9 cellular contexts compared by ENCODE assay signal in the genomic region with DNA sequence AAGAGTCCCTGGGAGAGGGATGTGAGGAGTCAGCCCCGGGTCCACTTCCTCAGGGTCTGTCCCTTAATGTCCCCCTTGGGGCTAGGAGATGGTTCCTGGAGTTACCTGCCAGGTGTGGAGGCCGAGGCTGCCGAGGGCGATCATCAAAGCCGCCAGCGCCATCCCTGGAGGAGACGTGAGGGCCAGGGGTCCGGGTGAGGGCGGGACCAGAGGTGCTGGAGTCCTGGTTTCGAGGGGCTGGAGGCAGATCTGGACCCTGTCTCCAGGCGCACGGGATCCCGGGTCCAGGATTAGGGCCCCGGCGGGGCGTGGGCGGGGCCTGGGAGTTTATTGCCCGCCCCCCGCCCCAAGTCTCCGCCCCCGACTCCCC. TPM values are rescaled to one million over a fixed set of nuclear protein-coding genes. Genes with fewer than 3 reads are reported as not detected.
DNase-seq lines count a peak whose midpoint lies in the region; ATAC-seq, FAIRE-seq and TF ChIP-seq lines count a peak whose summit lies in the region.
"Had no signal": no experiment of that assay in that cellular context is flagged by ENCODE, and none has a peak within 500 bp of the region (broad histone marks: within the 10 kb centered on the region; RNA-seq: fewer than 3 reads in every experiment).

A gene with protein sequence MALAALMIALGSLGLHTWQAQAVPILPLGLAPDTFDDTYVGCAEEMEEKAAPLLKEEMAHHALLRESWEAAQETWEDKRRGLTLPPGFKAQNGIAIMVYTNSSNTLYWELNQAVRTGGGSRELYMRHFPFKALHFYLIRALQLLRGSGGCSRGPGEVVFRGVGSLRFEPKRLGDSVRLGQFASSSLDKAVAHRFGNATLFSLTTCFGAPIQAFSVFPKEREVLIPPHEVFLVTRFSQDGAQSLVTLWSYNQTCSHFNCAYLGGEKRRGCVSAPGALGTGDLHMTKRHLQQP (minus strand): TSS at position 292 of the 370 bp plus-strand sequence. CDS start 130 bp downstream, at position 162.

- TF ChIP-seq CTCF in bronchial epithelial cell (IDR thresholded peaks at IDR 0.05; ENCODE audit: insufficient read depth, low read length, severe bottlenecking), result no peak
- TF ChIP-seq CTCF in transverse colon (IDR thresholded peaks at IDR 0.05), result no peak

- H3K36me3 ChIP-seq in bronchial epithelial cell (ENCODE audit: control insufficient read depth, insufficient read depth, low read length) (no peaks in the 10 kb centered on the region), mesodermal cell (ENCODE audit: control insufficient read depth, insufficient read depth, low read length) (no peaks in the 10 kb centered on the region), transverse colon (no peaks in the 10 kb centered on the region)

- in situ Hi-C loops in transverse colon (cut with MboI; ENCODE audit: low pct_ligation_motif_present in 1 of 4, low pct_unique_long_range_greater_than_20kb in 1 of 4, low sequenced_read_pairs in 3 of 4), result no loop called here

- DNase-seq in activated T-cell treated with anti-CD3 and anti-CD28 coated beads, Interleukin-2, amount 50 U/mL, for 1 hour, result peak; percentile 21
- DNase-seq in activated T-cell treated with anti-CD3 and anti-CD28 coated beads, Interleukin-2, amount 50 U/mL, for 48 hours, result no peak
- DNase-seq in bronchial epithelial cell (ENCODE audit: low read depth), result no peak
- DNase-seq in transverse colon, result no peak
- DNase-seq in midbrain (lab: John Stamatoyannopoulos, UW), result no peak

- no peak for TF ChIP-seq POLR2A in transverse colon (IDR thresholded peaks at IDR 0.05)

- H3K9me3 ChIP-seq in mesodermal cell (ENCODE audit: control insufficient read depth, low read length) (peaks cover 10% of the 10 kb centered on the region), transverse colon (no peaks in the 10 kb centered on the region)

- WGBS in mesodermal cell (ENCODE audit: insufficient coverage in 2 of 2), 2 experiments, result 19% methylated on average over 15 of the region's 21 CpGs; no CpG with 5 or more reads in 1 of the 2 experiments
- WGBS in transverse colon (ENCODE audit: low coverage in 1 of 2), 2 donors, result 17% methylated on average over 21 of the region's 21 CpGs; no CpG with 5 or more reads in 1 of the 2 donors

- H3K4me3 ChIP-seq in bronchial epithelial cell (ENCODE audit: low read depth, low read length) (peak within 1 kb of the TSS; percentile 40), mesodermal cell (ENCODE audit: extremely low read depth, insufficient read depth, low read length, poor library complexity, severe bottlenecking) (peak within 1 kb of the TSS; percentile 47), transverse colon (peak within 1 kb of the TSS; percentile 13 to 65 (median 32))

- H3K4me1 ChIP-seq in mesodermal cell (ENCODE audit: control insufficient read depth, insufficient read depth, low read length, poor library complexity, severe bottlenecking), result no peaks in the 10 kb centered on the region
- H3K4me1 ChIP-seq in transverse colon, result peaks cover 0 to 28% (median 17%) of the 10 kb centered on the region in 4 donors

- intact Hi-C loops in transverse colon (cut with DNase I; ENCODE audit: low total_unique reads), result no loop called here

- no peak for TF ChIP-seq EP300 in transverse colon (IDR thresholded peaks at IDR 0.05; ENCODE audit: low read depth)

- H3K27me3 ChIP-seq in bronchial epithelial cell (ENCODE audit: control insufficient read depth, insufficient read depth, low read length), result peaks cover 4% of the 10 kb centered on the region
- H3K27me3 ChIP-seq in transverse colon, result peaks cover 21% of the 10 kb centered on the region

- H3K27ac ChIP-seq in mesodermal cell (ENCODE audit: low read depth, low read length, severe bottlenecking) (peak within 1 kb of the TSS; percentile 93), transverse colon (peak within 1 kb of the TSS in 3 of 4 donors; percentile 9 to 49 (median 46))

- FAIRE-seq in bronchial epithelial cell (lab: Jason Lieb, UNC), result no peak
- FAIRE-seq: H54 had no signal

- ATAC-seq in GM19351 (IDR thresholded peaks at IDR 0.05; ENCODE audit: unreplicated experiment) (no peak), GM18868 (IDR thresholded peaks at IDR 0.05; ENCODE audit: unreplicated experiment) (no peak)

RNA-seq across cellular contexts. Expression of the gene that starts here (rescaled TPM):
- total RNA-seq in bronchial epithelial cell (not detected in 2 replicates), transverse colon (under 1 TPM in 1 of 4 donors, not detected in 3; 0.64 TPM)
- 16.1 TPM for polyA plus RNA-seq in mesodermal cell (2013, experiment 1 of 2)
- 12.7 TPM for polyA plus RNA-seq in mesodermal cell (2013, experiment 2 of 2)
